In the genomic region with DNA sequence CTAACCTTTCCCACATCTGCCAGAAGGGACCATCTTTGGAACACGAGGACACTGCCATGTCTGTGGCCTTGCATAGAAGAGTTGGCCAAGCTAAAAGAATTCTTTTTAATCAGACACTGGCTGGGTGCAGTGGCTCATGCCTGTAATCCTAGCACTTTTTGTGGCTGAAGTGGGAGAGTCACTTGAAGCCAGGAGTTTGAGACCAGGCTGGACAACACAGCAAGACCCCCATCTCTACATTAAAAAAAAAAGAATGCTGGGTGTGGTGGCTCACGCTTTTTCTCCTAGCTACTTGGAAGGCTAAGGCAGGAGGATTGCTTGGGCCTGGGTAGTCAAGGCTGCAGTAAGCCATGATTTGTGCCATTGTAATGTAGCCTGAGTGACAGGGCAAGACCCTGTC, we compare ENCODE assay signal across 22 cellular contexts.
"Had no signal": no experiment of that assay in that cellular context is flagged by ENCODE, and none has a peak within 500 bp of the region (broad histone marks: within the 10 kb centered on the region; RNA-seq: fewer than 3 reads in every experiment).

No MANE protein-coding gene starts in this region.

- H3K4me3 ChIP-seq: Peyer's patch had no signal

- H3K9me3 ChIP-seq: Peyer's patch had no signal

- ATAC-seq: activated CD4-positive, CD25-positive, alpha-beta regulatory T cell treated with anti-CD3 and anti-CD28 coated beads, Interleukin-2, amount 50 U/mL, for 24 hours; activated CD8-positive, alpha-beta T cell treated with anti-CD3 and anti-CD28 coated beads for 36 hours; activated naive CD4-positive, alpha-beta T cell treated with anti-CD3 and anti-CD28 coated beads, Interleukin-2, amount 50 U/mL, for 72 hours; activated naive CD8-positive, alpha-beta T cell treated with anti-CD3 and anti-CD28 coated beads, Interleukin-2, amount 50 U/mL, for 24 hours; T-helper 17 cell had no signal

- H3K9me3 Mint-ChIP-seq: activated CD8-positive, alpha-beta T cell treated with anti-CD3 and anti-CD28 coated beads for 36 hours; activated naive CD4-positive, alpha-beta T cell treated with anti-CD3 and anti-CD28 coated beads, Interleukin-2, amount 50 U/mL, for 72 hours; activated naive CD8-positive, alpha-beta T cell treated with anti-CD3 and anti-CD28 coated beads, Interleukin-2, amount 50 U/mL, for 24 hours; brain; central memory CD8-positive, alpha-beta T cell had no signal

- H3K4me3 Mint-ChIP-seq: activated CD8-positive, alpha-beta T cell treated with anti-CD3 and anti-CD28 coated beads for 36 hours; activated naive CD8-positive, alpha-beta T cell treated with anti-CD3 and anti-CD28 coated beads, Interleukin-2, amount 50 U/mL, for 24 hours; brain; central memory CD8-positive, alpha-beta T cell; T-helper 17 cell had no signal

- H3K4me1 Mint-ChIP-seq: central memory CD8-positive, alpha-beta T cell; T-helper 17 cell had no signal

- H3K27ac Mint-ChIP-seq: activated CD8-positive, alpha-beta T cell treated with anti-CD3 and anti-CD28 coated beads for 36 hours; activated naive CD4-positive, alpha-beta T cell treated with anti-CD3 and anti-CD28 coated beads, Interleukin-2, amount 50 U/mL, for 72 hours; activated naive CD8-positive, alpha-beta T cell treated with anti-CD3 and anti-CD28 coated beads, Interleukin-2, amount 50 U/mL, for 24 hours; T-helper 17 cell had no signal

- H3K27me3 ChIP-seq: Peyer's patch had no signal

- DNase-seq: activated CD4-positive, alpha-beta T cell treated with anti-CD3 and anti-CD28 coated beads for 4 hours; activated CD8-positive, alpha-beta memory T cell treated with anti-CD3 and anti-CD28 coated beads, Interleukin-2, amount 50 U/mL, for 4 hours; activated CD8-positive, alpha-beta T cell treated with anti-CD3 and anti-CD28 coated beads for 36 hours; activated naive CD8-positive, alpha-beta T cell treated with anti-CD3 and anti-CD28 coated beads, Interleukin-2, amount 50 U/mL, for 24 hours; activated T-cell treated with anti-CD3 and anti-CD28 coated beads, Interleukin-2, amount 50 U/mL, for 1 hour; amygdala; Kasumi-1; KBM-7; NCI-H1105 treated with DMSO at 0.1 percent for 48 hours; NCI-H1436 treated with DMSO at 0.1 percent for 48 hours; NCI-H187 treated with DMSO at 0.1 percent for 48 hours; NCI-H2081 treated with DMSO at 0.1 percent for 48 hours; NCI-H446; NCI-H524; Peyer's patch; SIG-M5; T-helper 17 cell had no signal

- H3K27ac ChIP-seq: Peyer's patch, VCaP had no signal

- H3K27me3 Mint-ChIP-seq: activated CD8-positive, alpha-beta T cell treated with anti-CD3 and anti-CD28 coated beads for 36 hours; activated naive CD8-positive, alpha-beta T cell treated with anti-CD3 and anti-CD28 coated beads, Interleukin-2, amount 50 U/mL, for 24 hours; brain; central memory CD8-positive, alpha-beta T cell; T-helper 17 cell had no signal
